In genomic region chr6:143616741-143617140, GRCh38 we compare ENCODE assay signal across 1 cellular context.
A peak's percentile ranks its signal among the peaks of the same experiment; 100 is the strongest.
TF ChIP-seq lines count a peak whose summit lies in the region.

No MANE protein-coding gene starts in this region.

TF ChIP-seq in HepG2, 621 proteins besides CTCF, POLR2A, EP300 and RAD21:
- no peak for TF ChIP-seq ZNF142 (CRISPR knock-in tag; IDR thresholded peaks at IDR 0.05)
- 0 out of 2 replicates have a peak, but pooled peaks have one; percentile 24 for TF ChIP-seq ZNF501 (CRISPR knock-in tag; IDR thresholded peaks at IDR 0.05)
